2 cellular contexts compared by ENCODE assay signal in the genomic region with DNA sequence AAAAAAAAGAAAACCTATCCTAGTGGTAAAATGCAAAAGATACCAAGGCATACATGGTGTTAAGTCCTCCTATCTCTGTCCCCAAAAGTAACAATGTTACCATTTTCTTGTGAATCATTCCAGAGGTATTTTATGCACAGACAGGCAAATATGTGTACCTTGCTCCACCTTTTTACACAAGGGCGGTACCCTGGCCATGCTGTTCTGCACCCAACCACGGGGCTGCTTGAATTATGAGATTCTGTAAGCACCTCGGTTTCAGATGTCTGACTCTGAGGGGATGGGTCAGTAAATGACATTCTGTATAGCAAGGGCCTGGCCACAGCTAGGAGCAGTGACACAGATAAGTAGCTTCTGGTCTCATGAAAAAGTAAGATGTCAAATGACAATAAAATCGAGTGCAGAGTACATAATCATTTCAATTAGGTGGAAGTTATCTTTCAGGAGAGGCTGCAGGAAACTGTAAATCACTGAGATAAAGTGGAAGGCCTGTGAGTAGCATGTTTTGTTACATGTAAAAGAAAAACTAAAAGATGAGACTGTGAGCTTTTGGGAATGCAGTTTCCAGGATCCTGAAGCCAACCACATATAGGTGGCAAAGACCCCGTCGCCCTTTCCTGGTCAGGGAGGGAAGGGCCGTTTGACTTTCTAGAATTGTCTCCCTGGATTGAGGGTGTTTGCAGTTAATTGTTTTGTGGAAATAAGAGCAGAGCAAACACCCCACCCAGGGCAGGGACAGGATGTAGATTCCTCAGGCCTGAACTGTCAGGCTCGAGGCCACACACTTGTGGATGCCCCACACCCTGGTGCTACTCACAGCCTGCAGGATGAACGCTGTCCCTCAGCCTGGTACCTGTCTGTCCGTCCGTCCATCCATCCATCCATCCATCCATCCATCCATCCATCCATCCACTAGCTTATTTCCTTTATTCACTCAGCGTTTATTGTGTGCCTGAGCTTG.
A peak's percentile ranks its signal among the peaks of the same experiment; 100 is the strongest.
TF ChIP-seq lines count a peak whose summit lies in the region.

No MANE protein-coding gene starts in this region.

TF ChIP-seq in SK-N-SH, 30 proteins besides CTCF, POLR2A, EP300 and RAD21:
- 0 out of 2 replicates have a peak, but pooled peaks have one; percentile 24 for TF ChIP-seq GATA2 (CRISPR knock-in tag; IDR thresholded peaks at IDR 0.05)
- TF ChIP-seq NFIC (IDR thresholded peaks at IDR 0.05; ENCODE audit: borderline replicate concordance): no peak

TF ChIP-seq in HepG2, 621 proteins besides CTCF, POLR2A, EP300 and RAD21:
- TF ChIP-seq MAZ (IDR thresholded peaks at IDR 0.05; ENCODE audit: borderline replicate concordance, low read depth, low read length): no peak
- TF ChIP-seq MAZ (CRISPR knock-in tag; IDR thresholded peaks at IDR 0.05; ENCODE audit: low read depth): no peak
- peak; percentile 32; the same call in 1 of the 2 replicates for TF ChIP-seq RARA (CRISPR knock-in tag; IDR thresholded peaks at IDR 0.05)
- TF ChIP-seq MEIS1 (CRISPR knock-in tag; IDR thresholded peaks at IDR 0.05; ENCODE audit: borderline replicate concordance): no peak
- peak; percentile 79 for TF ChIP-seq FOSL2 (CRISPR knock-in tag; IDR thresholded peaks at IDR 0.05)
- TF ChIP-seq, protein P1, sequence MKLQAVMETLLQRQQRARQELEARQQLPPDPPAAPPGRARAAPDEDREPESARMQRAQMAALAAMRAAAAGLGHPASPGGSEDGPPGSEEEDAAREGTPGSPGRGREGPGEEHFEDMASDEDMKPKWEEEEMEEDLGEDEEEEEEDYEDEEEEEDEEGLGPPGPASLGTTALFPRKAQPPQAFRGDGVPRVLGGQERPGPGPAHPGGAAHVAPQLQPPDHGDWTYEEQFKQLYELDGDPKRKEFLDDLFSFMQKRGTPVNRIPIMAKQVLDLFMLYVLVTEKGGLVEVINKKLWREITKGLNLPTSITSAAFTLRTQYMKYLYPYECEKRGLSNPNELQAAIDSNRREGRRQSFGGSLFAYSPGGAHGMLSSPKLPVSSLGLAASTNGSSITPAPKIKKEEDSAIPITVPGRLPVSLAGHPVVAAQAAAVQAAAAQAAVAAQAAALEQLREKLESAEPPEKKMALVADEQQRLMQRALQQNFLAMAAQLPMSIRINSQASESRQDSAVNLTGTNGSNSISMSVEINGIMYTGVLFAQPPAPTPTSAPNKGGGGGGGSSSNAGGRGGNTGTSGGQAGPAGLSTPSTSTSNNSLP (IDR thresholded peaks at IDR 0.05; ENCODE audit: low read depth, low read length): 0 out of 2 replicates have a peak, but pooled peaks have one; percentile 16
- TF ChIP-seq, protein P2, sequence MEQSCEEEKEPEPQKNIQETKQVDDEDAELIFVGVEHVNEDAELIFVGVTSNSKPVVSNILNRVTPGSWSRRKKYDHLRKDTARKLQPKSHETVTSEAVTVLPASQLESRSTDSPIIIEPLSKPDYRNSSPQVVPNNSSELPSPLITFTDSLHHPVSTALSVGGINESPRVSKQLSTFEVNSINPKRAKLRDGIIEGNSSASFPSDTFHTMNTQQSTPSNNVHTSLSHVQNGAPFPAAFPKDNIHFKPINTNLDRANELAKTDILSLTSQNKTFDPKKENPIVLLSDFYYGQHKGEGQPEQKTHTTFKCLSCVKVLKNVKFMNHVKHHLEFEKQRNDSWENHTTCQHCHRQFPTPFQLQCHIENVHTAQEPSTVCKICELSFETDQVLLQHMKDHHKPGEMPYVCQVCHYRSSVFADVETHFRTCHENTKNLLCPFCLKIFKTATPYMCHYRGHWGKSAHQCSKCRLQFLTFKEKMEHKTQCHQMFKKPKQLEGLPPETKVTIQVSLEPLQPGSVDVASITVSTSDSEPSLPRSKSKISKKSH (CRISPR knock-in tag; IDR thresholded peaks at IDR 0.05; ENCODE audit: borderline replicate concordance): no peak
- peak; percentile 68 for TF ChIP-seq TEAD3 (CRISPR knock-in tag; optimal IDR thresholded peaks at IDR 0.05; ENCODE audit: borderline replicate concordance)
- TF ChIP-seq, protein P3, sequence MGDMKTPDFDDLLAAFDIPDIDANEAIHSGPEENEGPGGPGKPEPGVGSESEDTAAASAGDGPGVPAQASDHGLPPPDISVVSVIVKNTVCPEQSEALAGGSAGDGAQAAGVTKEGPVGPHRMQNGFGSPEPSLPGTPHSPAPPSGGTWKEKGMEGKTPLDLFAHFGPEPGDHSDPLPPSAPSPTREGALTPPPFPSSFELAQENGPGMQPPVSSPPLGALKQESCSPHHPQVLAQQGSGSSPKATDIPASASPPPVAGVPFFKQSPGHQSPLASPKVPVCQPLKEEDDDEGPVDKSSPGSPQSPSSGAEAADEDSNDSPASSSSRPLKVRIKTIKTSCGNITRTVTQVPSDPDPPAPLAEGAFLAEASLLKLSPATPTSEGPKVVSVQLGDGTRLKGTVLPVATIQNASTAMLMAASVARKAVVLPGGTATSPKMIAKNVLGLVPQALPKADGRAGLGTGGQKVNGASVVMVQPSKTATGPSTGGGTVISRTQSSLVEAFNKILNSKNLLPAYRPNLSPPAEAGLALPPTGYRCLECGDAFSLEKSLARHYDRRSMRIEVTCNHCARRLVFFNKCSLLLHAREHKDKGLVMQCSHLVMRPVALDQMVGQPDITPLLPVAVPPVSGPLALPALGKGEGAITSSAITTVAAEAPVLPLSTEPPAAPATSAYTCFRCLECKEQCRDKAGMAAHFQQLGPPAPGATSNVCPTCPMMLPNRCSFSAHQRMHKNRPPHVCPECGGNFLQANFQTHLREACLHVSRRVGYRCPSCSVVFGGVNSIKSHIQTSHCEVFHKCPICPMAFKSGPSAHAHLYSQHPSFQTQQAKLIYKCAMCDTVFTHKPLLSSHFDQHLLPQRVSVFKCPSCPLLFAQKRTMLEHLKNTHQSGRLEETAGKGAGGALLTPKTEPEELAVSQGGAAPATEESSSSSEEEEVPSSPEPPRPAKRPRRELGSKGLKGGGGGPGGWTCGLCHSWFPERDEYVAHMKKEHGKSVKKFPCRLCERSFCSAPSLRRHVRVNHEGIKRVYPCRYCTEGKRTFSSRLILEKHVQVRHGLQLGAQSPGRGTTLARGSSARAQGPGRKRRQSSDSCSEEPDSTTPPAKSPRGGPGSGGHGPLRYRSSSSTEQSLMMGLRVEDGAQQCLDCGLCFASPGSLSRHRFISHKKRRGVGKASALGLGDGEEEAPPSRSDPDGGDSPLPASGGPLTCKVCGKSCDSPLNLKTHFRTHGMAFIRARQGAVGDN (CRISPR knock-in tag; IDR thresholded peaks at IDR 0.05): peak; percentile 17; the same call in 1 of the 2 replicates
- no peak for TF ChIP-seq SNRNP70 (IDR thresholded peaks at IDR 0.05; ENCODE audit: low read depth, low read length)
- peak; percentile 14; the same call in 1 of the 2 replicates for TF ChIP-seq MAFF (IDR thresholded peaks at IDR 0.05; ENCODE audit: low read depth, low read length)
